ENCODE assay signal across 11 cellular contexts in the genomic region with DNA sequence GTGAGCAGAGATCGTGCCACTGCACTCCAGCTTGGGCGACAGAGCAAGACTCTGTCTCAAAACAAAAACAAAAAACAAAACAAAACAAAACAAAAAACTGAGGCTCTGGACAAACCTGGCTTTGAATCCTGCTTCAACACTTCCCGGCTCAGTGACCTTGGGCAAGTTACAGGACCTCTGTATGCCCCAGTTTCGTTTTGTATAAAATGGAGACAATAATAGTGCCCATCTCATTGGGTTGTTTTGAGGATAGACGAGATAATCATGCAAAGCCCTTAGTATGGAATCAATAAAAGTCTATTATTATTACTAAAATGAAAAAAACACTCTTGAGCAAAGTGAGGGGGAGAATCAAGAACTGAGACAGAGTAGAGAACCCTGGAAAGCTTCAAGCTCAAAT.
"Had no signal": no experiment of that assay in that cellular context is flagged by ENCODE, and none has a peak within 500 bp of the region (broad histone marks: within the 10 kb centered on the region; RNA-seq: fewer than 3 reads in every experiment).

No MANE protein-coding gene starts in this region.

- H2AFZ ChIP-seq: GM23248, GM23338 had no signal

- H3K36me3 ChIP-seq: HAP-1 had no signal

- H3K4me3 ChIP-seq: GM23248, GM23338, HAP-1 had no signal

- H3K9me3 ChIP-seq: HAP-1 had no signal

- FAIRE-seq: H1, H54 had no signal

- DNase-seq: GM23248, GOT3, H7, H9, HCEC 1CT, HFFc6 had no signal

- H3K4me1 ChIP-seq: HAP-1 had no signal

- H3K27ac ChIP-seq: GM23248 had no signal

- ATAC-seq: GM23338, HCT116 had no signal

- H3K4me2 ChIP-seq: GM23338 had no signal

- H3K9ac ChIP-seq: GM23248 had no signal
